ENCODE assay signal across 1 cellular context in the genomic region with DNA sequence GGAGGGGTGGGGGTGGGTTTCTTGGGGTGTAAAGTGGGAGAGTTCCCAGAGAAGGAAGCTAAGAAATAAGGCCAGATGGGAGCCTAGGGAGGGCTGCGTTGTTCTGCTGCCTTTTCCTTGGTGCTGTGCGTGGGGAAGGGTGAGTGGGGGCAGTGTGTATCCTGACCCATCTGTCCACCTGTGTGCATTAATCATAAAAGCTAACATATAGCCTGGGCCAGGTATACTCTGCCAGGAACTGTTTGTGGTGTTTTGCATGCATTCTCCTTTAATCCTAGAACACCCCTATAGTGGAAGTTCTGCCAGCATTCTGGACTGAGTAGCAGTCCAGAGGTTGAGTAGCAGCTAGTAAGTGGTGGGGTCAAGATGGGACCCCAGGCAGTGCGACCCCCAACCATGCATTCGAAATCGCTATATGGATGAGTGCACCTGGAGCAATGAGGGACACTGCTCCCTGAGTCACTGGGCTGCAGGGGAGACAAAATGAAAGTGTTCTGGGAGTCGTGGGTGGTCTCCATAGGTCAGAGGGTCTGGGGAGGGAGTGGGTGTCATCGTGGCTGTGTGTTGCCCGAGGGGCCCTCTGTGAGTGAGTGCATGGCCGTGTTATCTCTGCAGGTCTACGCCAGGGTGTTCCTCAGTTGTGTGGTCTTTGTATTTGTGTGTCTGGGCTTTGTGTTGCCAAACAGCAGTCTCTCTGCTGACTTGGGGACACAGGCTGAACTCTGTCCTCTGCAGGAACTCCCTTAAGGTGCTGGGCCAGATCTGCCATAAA.
A peak's percentile ranks its signal among the peaks of the same experiment; 100 is the strongest.
TF ChIP-seq lines count a peak whose summit lies in the region.

No MANE protein-coding gene starts in this region.

TF ChIP-seq in HEK293, 187 proteins besides CTCF, POLR2A, EP300 and RAD21 (continued from another document):
- TF ChIP-seq, protein P1, sequence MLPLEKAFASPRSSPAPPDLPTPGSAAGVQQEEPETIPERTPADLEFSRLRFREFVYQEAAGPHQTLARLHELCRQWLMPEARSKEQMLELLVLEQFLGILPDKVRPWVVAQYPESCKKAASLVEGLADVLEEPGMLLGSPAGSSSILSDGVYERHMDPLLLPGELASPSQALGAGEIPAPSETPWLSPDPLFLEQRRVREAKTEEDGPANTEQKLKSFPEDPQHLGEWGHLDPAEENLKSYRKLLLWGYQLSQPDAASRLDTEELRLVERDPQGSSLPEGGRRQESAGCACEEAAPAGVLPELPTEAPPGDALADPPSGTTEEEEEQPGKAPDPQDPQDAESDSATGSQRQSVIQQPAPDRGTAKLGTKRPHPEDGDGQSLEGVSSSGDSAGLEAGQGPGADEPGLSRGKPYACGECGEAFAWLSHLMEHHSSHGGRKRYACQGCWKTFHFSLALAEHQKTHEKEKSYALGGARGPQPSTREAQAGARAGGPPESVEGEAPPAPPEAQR (tag by site-specific recombination; IDR thresholded peaks at IDR 0.05): no peak
- TF ChIP-seq ZNF670 (tag by site-specific recombination; IDR thresholded peaks at IDR 0.05; ENCODE audit: low read depth): no peak
- TF ChIP-seq, protein P2, sequence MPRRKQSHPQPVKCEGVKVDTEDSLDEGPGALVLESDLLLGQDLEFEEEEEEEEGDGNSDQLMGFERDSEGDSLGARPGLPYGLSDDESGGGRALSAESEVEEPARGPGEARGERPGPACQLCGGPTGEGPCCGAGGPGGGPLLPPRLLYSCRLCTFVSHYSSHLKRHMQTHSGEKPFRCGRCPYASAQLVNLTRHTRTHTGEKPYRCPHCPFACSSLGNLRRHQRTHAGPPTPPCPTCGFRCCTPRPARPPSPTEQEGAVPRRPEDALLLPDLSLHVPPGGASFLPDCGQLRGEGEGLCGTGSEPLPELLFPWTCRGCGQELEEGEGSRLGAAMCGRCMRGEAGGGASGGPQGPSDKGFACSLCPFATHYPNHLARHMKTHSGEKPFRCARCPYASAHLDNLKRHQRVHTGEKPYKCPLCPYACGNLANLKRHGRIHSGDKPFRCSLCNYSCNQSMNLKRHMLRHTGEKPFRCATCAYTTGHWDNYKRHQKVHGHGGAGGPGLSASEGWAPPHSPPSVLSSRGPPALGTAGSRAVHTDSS (tag by site-specific recombination; IDR thresholded peaks at IDR 0.05): no peak
- no peak for TF ChIP-seq SCRT1 (tag by site-specific recombination; IDR thresholded peaks at IDR 0.05; ENCODE audit: borderline replicate concordance)
- TF ChIP-seq GLIS1 (tag by site-specific recombination; IDR thresholded peaks at IDR 0.05): peak; percentile 70
- TF ChIP-seq ZNF266 (tag by site-specific recombination; IDR thresholded peaks at IDR 0.05; ENCODE audit: low read depth): no peak
- no peak for TF ChIP-seq ZNF221 (tag by site-specific recombination; IDR thresholded peaks at IDR 0.05; ENCODE audit: borderline replicate concordance)
- TF ChIP-seq ZNF140 (tag by site-specific recombination; IDR thresholded peaks at IDR 0.05): no peak
- TF ChIP-seq GLI4 (tag by site-specific recombination; IDR thresholded peaks at IDR 0.05): no peak
- TF ChIP-seq ZNF768 (tag by site-specific recombination; IDR thresholded peaks at IDR 0.05): no peak
- TF ChIP-seq ZNF19 (tag by site-specific recombination; IDR thresholded peaks at IDR 0.05; ENCODE audit: low read depth): no peak
- no peak for TF ChIP-seq ZNF146 (tag by site-specific recombination; IDR thresholded peaks at IDR 0.05)
- TF ChIP-seq, protein P3, sequence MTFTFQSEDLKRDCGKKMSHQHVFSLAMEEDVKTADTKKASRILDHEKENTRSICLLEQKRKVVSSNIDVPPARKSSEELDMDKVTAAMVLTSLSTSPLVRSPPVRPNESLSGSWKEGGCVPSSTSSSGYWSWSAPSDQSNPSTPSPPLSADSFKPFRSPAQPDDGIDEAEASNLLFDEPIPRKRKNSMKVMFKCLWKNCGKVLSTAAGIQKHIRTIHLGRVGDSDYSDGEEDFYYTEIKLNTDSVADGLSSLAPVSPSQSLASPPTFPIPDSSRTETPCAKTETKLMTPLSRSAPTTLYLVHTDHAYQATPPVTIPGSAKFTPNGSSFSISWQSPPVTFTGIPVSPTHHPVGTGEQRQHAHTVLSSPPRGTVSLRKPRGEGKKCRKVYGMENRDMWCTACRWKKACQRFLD (tag by site-specific recombination; IDR thresholded peaks at IDR 0.05): no peak
- TF ChIP-seq ZEB2 (tag by site-specific recombination; IDR thresholded peaks at IDR 0.05): no peak
- TF ChIP-seq, protein P4, sequence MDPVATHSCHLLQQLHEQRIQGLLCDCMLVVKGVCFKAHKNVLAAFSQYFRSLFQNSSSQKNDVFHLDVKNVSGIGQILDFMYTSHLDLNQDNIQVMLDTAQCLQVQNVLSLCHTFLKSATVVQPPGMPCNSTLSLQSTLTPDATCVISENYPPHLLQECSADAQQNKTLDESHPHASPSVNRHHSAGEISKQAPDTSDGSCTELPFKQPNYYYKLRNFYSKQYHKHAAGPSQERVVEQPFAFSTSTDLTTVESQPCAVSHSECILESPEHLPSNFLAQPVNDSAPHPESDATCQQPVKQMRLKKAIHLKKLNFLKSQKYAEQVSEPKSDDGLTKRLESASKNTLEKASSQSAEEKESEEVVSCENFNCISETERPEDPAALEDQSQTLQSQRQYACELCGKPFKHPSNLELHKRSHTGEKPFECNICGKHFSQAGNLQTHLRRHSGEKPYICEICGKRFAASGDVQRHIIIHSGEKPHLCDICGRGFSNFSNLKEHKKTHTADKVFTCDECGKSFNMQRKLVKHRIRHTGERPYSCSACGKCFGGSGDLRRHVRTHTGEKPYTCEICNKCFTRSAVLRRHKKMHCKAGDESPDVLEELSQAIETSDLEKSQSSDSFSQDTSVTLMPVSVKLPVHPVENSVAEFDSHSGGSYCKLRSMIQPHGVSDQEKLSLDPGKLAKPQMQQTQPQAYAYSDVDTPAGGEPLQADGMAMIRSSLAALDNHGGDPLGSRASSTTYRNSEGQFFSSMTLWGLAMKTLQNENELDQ (tag by site-specific recombination; IDR thresholded peaks at IDR 0.05; ENCODE audit: low read depth): no peak
- no peak for TF ChIP-seq ZNF521 (tag by site-specific recombination; IDR thresholded peaks at IDR 0.05)
- TF ChIP-seq, protein P5, sequence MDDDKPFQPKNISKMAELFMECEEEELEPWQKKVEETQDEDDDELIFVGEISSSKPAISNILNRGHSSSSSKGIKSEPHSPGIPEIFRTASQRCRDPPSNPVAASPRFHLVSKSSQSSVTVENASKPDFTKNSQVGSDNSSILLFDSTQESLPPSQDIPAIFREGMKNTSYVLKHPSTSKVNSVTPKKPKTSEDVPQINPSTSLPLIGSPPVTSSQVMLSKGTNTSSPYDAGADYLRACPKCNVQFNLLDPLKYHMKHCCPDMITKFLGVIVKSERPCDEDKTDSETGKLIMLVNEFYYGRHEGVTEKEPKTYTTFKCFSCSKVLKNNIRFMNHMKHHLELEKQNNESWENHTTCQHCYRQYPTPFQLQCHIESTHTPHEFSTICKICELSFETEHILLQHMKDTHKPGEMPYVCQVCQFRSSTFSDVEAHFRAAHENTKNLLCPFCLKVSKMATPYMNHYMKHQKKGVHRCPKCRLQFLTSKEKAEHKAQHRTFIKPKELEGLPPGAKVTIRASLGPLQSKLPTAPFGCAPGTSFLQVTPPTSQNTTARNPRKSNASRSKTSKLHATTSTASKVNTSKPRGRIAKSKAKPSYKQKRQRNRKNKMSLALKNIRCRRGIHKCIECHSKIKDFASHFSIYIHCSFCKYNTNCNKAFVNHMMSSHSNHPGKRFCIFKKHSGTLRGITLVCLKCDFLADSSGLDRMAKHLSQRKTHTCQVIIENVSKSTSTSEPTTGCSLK (tag by site-specific recombination; IDR thresholded peaks at IDR 0.05): no peak
- 0 out of 2 replicates have a peak, but pooled peaks have one; percentile 19 for TF ChIP-seq ZBTB48 (tag by site-specific recombination; IDR thresholded peaks at IDR 0.05)
- TF ChIP-seq SP2 (tag by site-specific recombination; IDR thresholded peaks at IDR 0.05): no peak
- no peak for TF ChIP-seq ZNF747 (tag by site-specific recombination; IDR thresholded peaks at IDR 0.05)
- no peak for TF ChIP-seq ZNF341 (tag by site-specific recombination; IDR thresholded peaks at IDR 0.05; ENCODE audit: low read depth)
- TF ChIP-seq SALL2 (tag by site-specific recombination; IDR thresholded peaks at IDR 0.05; ENCODE audit: borderline replicate concordance): no peak
- 0 out of 2 replicates have a peak, but pooled peaks have one; percentile 29 for TF ChIP-seq ZNF600 (tag by site-specific recombination; IDR thresholded peaks at IDR 0.05)
- peak; percentile 23; the same call in 1 of the 2 replicates for TF ChIP-seq ZIC2 (tag by site-specific recombination; IDR thresholded peaks at IDR 0.05)
- no peak for TF ChIP-seq ZNF555 (tag by site-specific recombination; conservative IDR thresholded peaks at IDR 0.05)
- no peak for TF ChIP-seq ZNF621 (tag by site-specific recombination; IDR thresholded peaks at IDR 0.05)
- TF ChIP-seq EGR2 (tag by site-specific recombination; IDR thresholded peaks at IDR 0.05; ENCODE audit: low read depth): peak; percentile 51; the same call in 1 of the 2 replicates
- TF ChIP-seq, protein P6, sequence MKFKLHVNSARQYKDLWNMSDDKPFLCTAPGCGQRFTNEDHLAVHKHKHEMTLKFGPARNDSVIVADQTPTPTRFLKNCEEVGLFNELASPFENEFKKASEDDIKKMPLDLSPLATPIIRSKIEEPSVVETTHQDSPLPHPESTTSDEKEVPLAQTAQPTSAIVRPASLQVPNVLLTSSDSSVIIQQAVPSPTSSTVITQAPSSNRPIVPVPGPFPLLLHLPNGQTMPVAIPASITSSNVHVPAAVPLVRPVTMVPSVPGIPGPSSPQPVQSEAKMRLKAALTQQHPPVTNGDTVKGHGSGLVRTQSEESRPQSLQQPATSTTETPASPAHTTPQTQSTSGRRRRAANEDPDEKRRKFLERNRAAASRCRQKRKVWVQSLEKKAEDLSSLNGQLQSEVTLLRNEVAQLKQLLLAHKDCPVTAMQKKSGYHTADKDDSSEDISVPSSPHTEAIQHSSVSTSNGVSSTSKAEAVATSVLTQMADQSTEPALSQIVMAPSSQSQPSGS (tag by site-specific recombination; IDR thresholded peaks at IDR 0.05; ENCODE audit: low read depth): no peak
- TF ChIP-seq, protein P7, sequence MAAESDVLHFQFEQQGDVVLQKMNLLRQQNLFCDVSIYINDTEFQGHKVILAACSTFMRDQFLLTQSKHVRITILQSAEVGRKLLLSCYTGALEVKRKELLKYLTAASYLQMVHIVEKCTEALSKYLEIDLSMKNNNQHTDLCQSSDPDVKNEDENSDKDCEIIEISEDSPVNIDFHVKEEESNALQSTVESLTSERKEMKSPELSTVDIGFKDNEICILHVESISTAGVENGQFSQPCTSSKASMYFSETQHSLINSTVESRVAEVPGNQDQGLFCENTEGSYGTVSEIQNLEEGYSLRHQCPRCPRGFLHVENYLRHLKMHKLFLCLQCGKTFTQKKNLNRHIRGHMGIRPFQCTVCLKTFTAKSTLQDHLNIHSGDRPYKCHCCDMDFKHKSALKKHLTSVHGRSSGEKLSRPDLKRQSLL (tag by site-specific recombination; IDR thresholded peaks at IDR 0.05): no peak
- TF ChIP-seq KLF16 (tag by site-specific recombination; IDR thresholded peaks at IDR 0.05): no peak
- no peak for TF ChIP-seq ZNF10 (tag by site-specific recombination; IDR thresholded peaks at IDR 0.05)
